Comparison of ENCODE assay signal across 1 cellular context in the genomic region with DNA sequence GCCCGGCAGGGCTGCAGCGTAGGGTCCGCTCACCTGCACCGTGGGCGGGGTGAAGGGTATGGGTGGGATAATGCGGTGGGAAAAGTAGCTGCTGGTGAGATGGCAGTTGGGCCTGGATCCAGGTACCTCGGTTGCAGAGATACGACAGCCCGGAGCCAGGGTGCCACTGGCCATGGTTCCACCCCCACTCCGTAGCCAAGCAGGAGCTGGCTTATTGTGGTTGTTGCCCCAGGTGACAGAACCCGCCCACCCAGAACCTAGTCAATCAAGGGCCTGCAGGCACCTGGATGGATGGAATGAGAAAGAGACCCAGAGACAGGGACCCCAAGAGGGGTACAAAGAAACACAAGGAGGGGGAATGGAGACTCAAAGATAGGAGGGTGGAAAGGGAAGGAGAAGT.
TF ChIP-seq lines count a peak whose summit lies in the region.

No MANE protein-coding gene starts in this region.

TF ChIP-seq in GM23338, 12 proteins besides CTCF, POLR2A, EP300 and RAD21:
- TF ChIP-seq, protein P1, sequence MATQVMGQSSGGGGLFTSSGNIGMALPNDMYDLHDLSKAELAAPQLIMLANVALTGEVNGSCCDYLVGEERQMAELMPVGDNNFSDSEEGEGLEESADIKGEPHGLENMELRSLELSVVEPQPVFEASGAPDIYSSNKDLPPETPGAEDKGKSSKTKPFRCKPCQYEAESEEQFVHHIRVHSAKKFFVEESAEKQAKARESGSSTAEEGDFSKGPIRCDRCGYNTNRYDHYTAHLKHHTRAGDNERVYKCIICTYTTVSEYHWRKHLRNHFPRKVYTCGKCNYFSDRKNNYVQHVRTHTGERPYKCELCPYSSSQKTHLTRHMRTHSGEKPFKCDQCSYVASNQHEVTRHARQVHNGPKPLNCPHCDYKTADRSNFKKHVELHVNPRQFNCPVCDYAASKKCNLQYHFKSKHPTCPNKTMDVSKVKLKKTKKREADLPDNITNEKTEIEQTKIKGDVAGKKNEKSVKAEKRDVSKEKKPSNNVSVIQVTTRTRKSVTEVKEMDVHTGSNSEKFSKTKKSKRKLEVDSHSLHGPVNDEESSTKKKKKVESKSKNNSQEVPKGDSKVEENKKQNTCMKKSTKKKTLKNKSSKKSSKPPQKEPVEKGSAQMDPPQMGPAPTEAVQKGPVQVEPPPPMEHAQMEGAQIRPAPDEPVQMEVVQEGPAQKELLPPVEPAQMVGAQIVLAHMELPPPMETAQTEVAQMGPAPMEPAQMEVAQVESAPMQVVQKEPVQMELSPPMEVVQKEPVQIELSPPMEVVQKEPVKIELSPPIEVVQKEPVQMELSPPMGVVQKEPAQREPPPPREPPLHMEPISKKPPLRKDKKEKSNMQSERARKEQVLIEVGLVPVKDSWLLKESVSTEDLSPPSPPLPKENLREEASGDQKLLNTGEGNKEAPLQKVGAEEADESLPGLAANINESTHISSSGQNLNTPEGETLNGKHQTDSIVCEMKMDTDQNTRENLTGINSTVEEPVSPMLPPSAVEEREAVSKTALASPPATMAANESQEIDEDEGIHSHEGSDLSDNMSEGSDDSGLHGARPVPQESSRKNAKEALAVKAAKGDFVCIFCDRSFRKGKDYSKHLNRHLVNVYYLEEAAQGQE (IDR thresholded peaks at IDR 0.05; ENCODE audit: unreplicated experiment): no peak
- TF ChIP-seq CREB1 (CRISPR knock-in tag; IDR thresholded peaks at IDR 0.05; ENCODE audit: low read depth) (no peak), EZH2phosphoT487 (IDR thresholded peaks at IDR 0.05; ENCODE audit: unreplicated experiment) (no peak), ZNF114 (CRISPR knock-in tag; IDR thresholded peaks at IDR 0.05) (no peak), ZNF331 (CRISPR knock-in tag; IDR thresholded peaks at IDR 0.05; ENCODE audit: low read depth) (no peak), EZH2 (IDR thresholded peaks at IDR 0.05; ENCODE audit: low read depth, unreplicated experiment) (no peak), NANOG (IDR thresholded peaks at IDR 0.05; ENCODE audit: borderline replicate concordance) (no peak), STAT1 (IDR thresholded peaks at IDR 0.05; ENCODE audit: unreplicated experiment) (no peak), JUNB (IDR thresholded peaks at IDR 0.05; ENCODE audit: unreplicated experiment) (no peak), POLR2AphosphoS5 (IDR thresholded peaks at IDR 0.05; ENCODE audit: low read depth) (no peak)
- TF ChIP-seq, protein P2, sequence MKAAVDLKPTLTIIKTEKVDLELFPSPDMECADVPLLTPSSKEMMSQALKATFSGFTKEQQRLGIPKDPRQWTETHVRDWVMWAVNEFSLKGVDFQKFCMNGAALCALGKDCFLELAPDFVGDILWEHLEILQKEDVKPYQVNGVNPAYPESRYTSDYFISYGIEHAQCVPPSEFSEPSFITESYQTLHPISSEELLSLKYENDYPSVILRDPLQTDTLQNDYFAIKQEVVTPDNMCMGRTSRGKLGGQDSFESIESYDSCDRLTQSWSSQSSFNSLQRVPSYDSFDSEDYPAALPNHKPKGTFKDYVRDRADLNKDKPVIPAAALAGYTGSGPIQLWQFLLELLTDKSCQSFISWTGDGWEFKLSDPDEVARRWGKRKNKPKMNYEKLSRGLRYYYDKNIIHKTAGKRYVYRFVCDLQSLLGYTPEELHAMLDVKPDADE (IDR thresholded peaks at IDR 0.05): no peak
- TF ChIP-seq, protein P3, sequence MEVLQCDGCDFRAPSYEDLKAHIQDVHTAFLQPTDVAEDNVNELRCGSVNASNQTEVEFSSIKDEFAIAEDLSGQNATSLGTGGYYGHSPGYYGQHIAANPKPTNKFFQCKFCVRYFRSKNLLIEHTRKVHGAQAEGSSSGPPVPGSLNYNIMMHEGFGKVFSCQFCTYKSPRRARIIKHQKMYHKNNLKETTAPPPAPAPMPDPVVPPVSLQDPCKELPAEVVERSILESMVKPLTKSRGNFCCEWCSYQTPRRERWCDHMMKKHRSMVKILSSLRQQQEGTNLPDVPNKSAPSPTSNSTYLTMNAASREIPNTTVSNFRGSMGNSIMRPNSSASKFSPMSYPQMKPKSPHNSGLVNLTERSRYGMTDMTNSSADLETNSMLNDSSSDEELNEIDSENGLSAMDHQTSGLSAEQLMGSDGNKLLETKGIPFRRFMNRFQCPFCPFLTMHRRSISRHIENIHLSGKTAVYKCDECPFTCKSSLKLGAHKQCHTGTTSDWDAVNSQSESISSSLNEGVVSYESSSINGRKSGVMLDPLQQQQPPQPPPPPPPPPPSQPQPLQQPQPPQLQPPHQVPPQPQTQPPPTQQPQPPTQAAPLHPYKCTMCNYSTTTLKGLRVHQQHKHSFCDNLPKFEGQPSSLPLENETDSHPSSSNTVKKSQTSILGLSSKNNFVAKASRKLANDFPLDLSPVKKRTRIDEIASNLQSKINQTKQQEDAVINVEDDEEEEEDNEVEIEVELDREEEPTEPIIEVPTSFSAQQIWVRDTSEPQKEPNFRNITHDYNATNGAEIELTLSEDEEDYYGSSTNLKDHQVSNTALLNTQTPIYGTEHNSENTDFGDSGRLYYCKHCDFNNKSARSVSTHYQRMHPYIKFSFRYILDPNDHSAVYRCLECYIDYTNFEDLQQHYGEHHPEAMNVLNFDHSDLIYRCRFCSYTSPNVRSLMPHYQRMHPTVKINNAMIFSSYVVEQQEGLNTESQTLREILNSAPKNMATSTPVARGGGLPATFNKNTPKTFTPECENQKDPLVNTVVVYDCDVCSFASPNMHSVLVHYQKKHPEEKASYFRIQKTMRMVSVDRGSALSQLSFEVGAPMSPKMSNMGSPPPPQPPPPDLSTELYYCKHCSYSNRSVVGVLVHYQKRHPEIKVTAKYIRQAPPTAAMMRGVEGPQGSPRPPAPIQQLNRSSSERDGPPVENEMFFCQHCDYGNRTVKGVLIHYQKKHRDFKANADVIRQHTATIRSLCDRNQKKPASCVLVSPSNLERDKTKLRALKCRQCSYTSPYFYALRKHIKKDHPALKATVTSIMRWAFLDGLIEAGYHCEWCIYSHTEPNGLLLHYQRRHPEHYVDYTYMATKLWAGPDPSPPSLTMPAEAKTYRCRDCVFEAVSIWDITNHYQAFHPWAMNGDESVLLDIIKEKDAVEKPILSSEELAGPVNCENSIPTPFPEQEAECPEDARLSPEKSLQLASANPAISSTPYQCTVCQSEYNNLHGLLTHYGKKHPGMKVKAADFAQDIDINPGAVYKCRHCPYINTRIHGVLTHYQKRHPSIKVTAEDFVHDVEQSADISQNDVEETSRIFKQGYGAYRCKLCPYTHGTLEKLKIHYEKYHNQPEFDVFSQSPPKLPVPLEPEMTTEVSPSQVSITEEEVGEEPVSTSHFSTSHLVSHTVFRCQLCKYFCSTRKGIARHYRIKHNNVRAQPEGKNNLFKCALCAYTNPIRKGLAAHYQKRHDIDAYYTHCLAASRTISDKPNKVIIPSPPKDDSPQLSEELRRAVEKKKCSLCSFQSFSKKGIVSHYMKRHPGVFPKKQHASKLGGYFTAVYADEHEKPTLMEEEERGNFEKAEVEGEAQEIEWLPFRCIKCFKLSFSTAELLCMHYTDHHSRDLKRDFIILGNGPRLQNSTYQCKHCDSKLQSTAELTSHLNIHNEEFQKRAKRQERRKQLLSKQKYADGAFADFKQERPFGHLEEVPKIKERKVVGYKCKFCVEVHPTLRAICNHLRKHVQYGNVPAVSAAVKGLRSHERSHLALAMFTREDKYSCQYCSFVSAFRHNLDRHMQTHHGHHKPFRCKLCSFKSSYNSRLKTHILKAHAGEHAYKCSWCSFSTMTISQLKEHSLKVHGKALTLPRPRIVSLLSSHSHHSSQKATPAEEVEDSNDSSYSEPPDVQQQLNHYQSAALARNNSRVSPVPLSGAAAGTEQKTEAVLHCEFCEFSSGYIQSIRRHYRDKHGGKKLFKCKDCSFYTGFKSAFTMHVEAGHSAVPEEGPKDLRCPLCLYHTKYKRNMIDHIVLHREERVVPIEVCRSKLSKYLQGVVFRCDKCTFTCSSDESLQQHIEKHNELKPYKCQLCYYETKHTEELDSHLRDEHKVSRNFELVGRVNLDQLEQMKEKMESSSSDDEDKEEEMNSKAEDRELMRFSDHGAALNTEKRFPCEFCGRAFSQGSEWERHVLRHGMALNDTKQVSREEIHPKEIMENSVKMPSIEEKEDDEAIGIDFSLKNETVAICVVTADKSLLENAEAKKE (CRISPR knock-in tag; IDR thresholded peaks at IDR 0.05): no peak
